In genomic region chr2:34110392-34110791, GRCh38 we compare ENCODE assay signal across 11 cellular contexts.
"Had no signal": no experiment of that assay in that cellular context is flagged by ENCODE, and none has a peak within 500 bp of the region (broad histone marks: within the 10 kb centered on the region; RNA-seq: fewer than 3 reads in every experiment).

No MANE protein-coding gene starts in this region.

- H3K4me1 ChIP-seq: HAP-1 had no signal

- DNase-seq: GM23248, GOT3, H7, H9, HCEC 1CT, HFFc6 had no signal

- H3K4me2 ChIP-seq: GM23338 had no signal

- H2AFZ ChIP-seq: GM23248, GM23338 had no signal

- H3K36me3 ChIP-seq: HAP-1 had no signal

- H3K9me3 ChIP-seq: HAP-1 had no signal

- H3K4me3 ChIP-seq: GM23248, GM23338, HAP-1 had no signal

- ATAC-seq: GM23338, HCT116 had no signal

- H3K9ac ChIP-seq: GM23248 had no signal

- FAIRE-seq: H1, H54 had no signal

- H3K27ac ChIP-seq: GM23248 had no signal
